8 cellular contexts compared by ENCODE assay signal in genomic region chr17:64984776-64985521, GRCh38.
DNase-seq lines count a peak whose midpoint lies in the region; ATAC-seq and TF ChIP-seq lines count a peak whose summit lies in the region.

No MANE protein-coding gene starts in this region.

- ATAC-seq in HG02970 (IDR thresholded peaks at IDR 0.05; ENCODE audit: low FRiP score, unreplicated experiment) = no peak

- no peak for TF ChIP-seq CTCF in fibroblast of mammary gland (conservative IDR thresholded peaks at IDR 0.05; ENCODE audit: control insufficient read depth, insufficient read depth, low read depth, low read length)
- no peak for TF ChIP-seq CTCF in GM10266 (IDR thresholded peaks at IDR 0.05; ENCODE audit: control insufficient read depth, insufficient read depth, low read depth, missing control alignments)

- peak; percentile 69 for DNase-seq in SIG-M5 treated with dmso at 0.1 percent for 504 hours (lab: John Stamatoyannopoulos, UW; ENCODE audit: unreplicated experiment)
- DNase-seq in SIG-M5 (lab: John Stamatoyannopoulos, UW) = no peak
- peak; percentile 65 for DNase-seq in activated CD8-positive, alpha-beta memory T cell treated with anti-CD3 and anti-CD28 coated beads for 24 hours
- DNase-seq in fibroblast of mammary gland (ENCODE audit: low read depth) = peak; percentile 16
- DNase-seq in stimulated activated CD4-positive, alpha-beta T cell treated with anti-CD3 and anti-CD28 coated beads, TNF-alpha, amount 100 ng/mL, for 1 hour (ENCODE audit: low read depth in 3 of 3, low spot score in 1 of 3) = peak in 2 of 3 donors; percentile 29 to 49
- no peak for DNase-seq in 8988T
- no peak for DNase-seq in GM10266 (ENCODE audit: extremely low spot score)

- no peak overlapping the region for H3K4me3 ChIP-seq in fibroblast of mammary gland (ENCODE audit: control insufficient read depth, low read depth, low read length)

Comparison
In these comparisons a context has a peak if more than half of its experiments do, and no peak if none do; other contexts are left out.
1. DNase-seq: peak in SIG-M5 treated with dmso at 0.1 percent for 504 hours (single experiment), activated CD8-positive, alpha-beta memory T cell treated with anti-CD3 and anti-CD28 coated beads for 24 hours (single experiment), fibroblast of mammary gland (single experiment) and stimulated activated CD4-positive, alpha-beta T cell treated with anti-CD3 and anti-CD28 coated beads, TNF-alpha, amount 100 ng/mL, for 1 hour (2 of 3); none in SIG-M5 (single experiment), 8988T (single experiment) and GM10266 (single experiment).